ENCODE assay signal across 22 cellular contexts in genomic region chr12:124328116-124328515, GRCh38. TPM values are rescaled to one million over a fixed set of nuclear protein-coding genes. Genes with fewer than 3 reads are reported as not detected.
DNase-seq lines count a peak whose midpoint lies in the region; ATAC-seq and TF ChIP-seq lines count a peak whose summit lies in the region.
"Had no signal": no experiment of that assay in that cellular context is flagged by ENCODE, and none has a peak within 500 bp of the region (broad histone marks: within the 10 kb centered on the region; RNA-seq: fewer than 3 reads in every experiment).

No MANE protein-coding gene starts in this region.

- no peak overlapping the region for H3K9ac ChIP-seq in H9 (ENCODE audit: extremely low read depth, insufficient read length, low read length)
- H3K9ac ChIP-seq in skeletal muscle tissue (ENCODE audit: low read depth in 1 of 3, low read length in 3 of 3) = peak overlapping the region; percentile 54 to 86 (median 62)

- intact Hi-C loops in right cardiac atrium (cut with DNase I) = loop anchor here in 1 of 4 donors (10.0 kb wide), 1 partner anchor 437 kb away; no protein-coding TSS in a partner anchor

- no peak overlapping the region for H3T11ph ChIP-seq in H9 (ENCODE audit: low read length)

- no peaks in the 10 kb centered on the region for H3K79me1 ChIP-seq in H9 (ENCODE audit: insufficient read depth, low read depth, low read length, poor library complexity, severe bottlenecking)

- peak overlapping the region; percentile 57 for H3K4me3 ChIP-seq in coronary artery
- H3K4me3 ChIP-seq in right cardiac atrium (ENCODE audit: low read length) = no peak overlapping the region
- H3K4me3 ChIP-seq in skeletal muscle tissue (ENCODE audit: low read length in 3 of 3) = peak overlapping the region; percentile 22 to 36 (median 23)
- H3K4me3 ChIP-seq: ovary, skin epidermis, suprapubic skin had no signal

- no peak overlapping the region for H4K8ac ChIP-seq in H9 (replicated peaks; ENCODE audit: insufficient read length, low read depth, low read length)

- H2BK12ac ChIP-seq in H9 (ENCODE audit: insufficient read length, low read depth, low read length) = no peak overlapping the region

- H3K27ac Mint-ChIP-seq in H9 = peak overlapping the region in 2 of 3 experiments; percentile 34 to 60; a peak in 3 of 7 replicates
- H3K27ac Mint-ChIP-seq: activated CD4-positive, alpha-beta memory T cell treated with anti-CD3 and anti-CD28 coated beads for 36 hours had no signal

- H3K27me3 ChIP-seq in H9 (ENCODE audit: insufficient read depth, low read length) (no peaks in the 10 kb centered on the region), right cardiac atrium (ENCODE audit: control insufficient read depth, insufficient read depth) (no peaks in the 10 kb centered on the region), skeletal muscle tissue (ENCODE audit: control insufficient read depth in 3 of 3, insufficient read depth in 3 of 3, low read length in 3 of 3) (no peaks in the 10 kb centered on the region)
- H3K27me3 ChIP-seq: ovary, suprapubic skin had no signal

- H3K79me2 ChIP-seq in H9 (ENCODE audit: insufficient read depth, low read length) = no peaks in the 10 kb centered on the region

- no peak overlapping the region for H2BK5ac ChIP-seq in H9 (ENCODE audit: insufficient read length, low read length)

- no peak overlapping the region for H3K56ac ChIP-seq in H9 (ENCODE audit: insufficient read length, low read depth, low read length)

- no peak overlapping the region for H2AFZ ChIP-seq in H9 (ENCODE audit: low read length)

- H3K9me3 ChIP-seq in H9 (ENCODE audit: control insufficient read depth, low read depth, low read length) (peaks cover 17% of the 10 kb centered on the region), right cardiac atrium (ENCODE audit: control insufficient read depth, low read length) (peaks cover 2% of the 10 kb centered on the region), skeletal muscle tissue (ENCODE audit: control insufficient read depth in 3 of 3, low read length in 3 of 3) (peaks cover 8 to 15% (median 8%) of the 10 kb centered on the region in 3 donors)

- peaks cover 65 to 70% (median 68%) of the 10 kb centered on the region in 3 donors for H3K36me3 ChIP-seq in skeletal muscle tissue (ENCODE audit: control insufficient read depth in 3 of 3, insufficient read depth in 3 of 3, low read length in 3 of 3)
- H3K36me3 ChIP-seq: ovary had no signal

- no peak overlapping the region for H3K4ac ChIP-seq in H9 (ENCODE audit: low read depth, low read length)

- H2BK15ac ChIP-seq in H9 (ENCODE audit: low read depth, low read length) = no peak overlapping the region

- H3K14ac ChIP-seq in H9 (ENCODE audit: insufficient read depth, low read length) = no peak overlapping the region; the same call in 1 of the 2 replicates

- no peak overlapping the region for H3K27ac ChIP-seq in H9 (ENCODE audit: insufficient read length, low read depth, low read length)
- H3K27ac ChIP-seq in coronary artery = peak overlapping the region; percentile 75 to 78
- peak overlapping the region; percentile 84 for H3K27ac ChIP-seq in right cardiac atrium (ENCODE audit: low read length)
- peak overlapping the region; percentile 90 for H3K27ac ChIP-seq in skeletal muscle tissue (ENCODE audit: low read depth, low read length)
- H3K27ac ChIP-seq: skin epidermis, suprapubic skin, VCaP had no signal

- no peak overlapping the region for H2BK120ac ChIP-seq in H9 (ENCODE audit: low read depth, low read length, poor library complexity, severe bottlenecking)

- ATAC-seq in right cardiac atrium = peak; percentile 66 to 72
- ATAC-seq in HG02885 (IDR thresholded peaks at IDR 0.05; ENCODE audit: poor library complexity, unreplicated experiment) = no peak
- ATAC-seq in HG03520 (IDR thresholded peaks at IDR 0.05; ENCODE audit: unreplicated experiment) = no peak
- ATAC-seq: activated naive CD4-positive, alpha-beta T cell treated with anti-CD3 and anti-CD28 coated beads, Interleukin-2, amount 50 U/mL, for 72 hours had no signal

- no peak overlapping the region for H3K4me3 Mint-ChIP-seq in H9
- H3K4me3 Mint-ChIP-seq: activated CD4-positive, alpha-beta memory T cell treated with anti-CD3 and anti-CD28 coated beads for 36 hours; CD14-positive monocyte had no signal

- H3K4me2 ChIP-seq in H9 (ENCODE audit: insufficient read depth, insufficient read length, low read length) = no peak overlapping the region

- peaks cover 15 to 19% of the 10 kb centered on the region in 2 experiments for H3K9me3 Mint-ChIP-seq in H9

- H3K36me3 Mint-ChIP-seq in H9 (ENCODE audit: insufficient read depth in 1 of 3, low read depth in 3 of 3) = peaks cover 30 to 72% (median 57%) of the 10 kb centered on the region in 3 experiments

- no peaks in the 10 kb centered on the region for H3K23me2 ChIP-seq in H9 (ENCODE audit: insufficient read length, low read depth, low read length, poor library complexity, severe bottlenecking)

- no peak overlapping the region for H3K18ac ChIP-seq in H9 (ENCODE audit: insufficient read length, low read depth, low read length)

- peaks cover 5 to 17% of the 10 kb centered on the region in 2 experiments; a peak in 2 of 4 replicates for H3K4me1 Mint-ChIP-seq in H9
- H3K4me1 Mint-ChIP-seq: CD14-positive monocyte had no signal

- WGBS in H9 (ENCODE audit: extremely low coverage, insufficient read length, low lambda C conversion rate) = no CpG with 5 or more reads among the region's 13 CpGs
- WGBS in right cardiac atrium = 51% methylated on average over 13 of the region's 13 CpGs

- H3K4me1 ChIP-seq in H9 (ENCODE audit: insufficient read depth, low read length) = no peaks in the 10 kb centered on the region
- peaks cover 3% of the 10 kb centered on the region for H3K4me1 ChIP-seq in right cardiac atrium (ENCODE audit: control insufficient read depth, insufficient read depth, low read length)
- H3K4me1 ChIP-seq in skeletal muscle tissue (ENCODE audit: control insufficient read depth in 3 of 3, insufficient read depth in 3 of 3, low read length in 3 of 3) = peaks cover 19 to 26% (median 25%) of the 10 kb centered on the region in 3 donors
- H3K4me1 ChIP-seq: suprapubic skin had no signal

- H4K91ac ChIP-seq in H9 (ENCODE audit: insufficient read length, low read depth, low read length) = no peak overlapping the region

- no peak for DNase-seq in H9
- no peak for DNase-seq in coronary artery (ENCODE audit: low spot score)
- peak in 2 of 3 donors; percentile 81 to 86 for DNase-seq in right cardiac atrium
- no peak for DNase-seq in RKO (ENCODE audit: low spot score)
- no peak for DNase-seq in ecto neural progenitor cell (ENCODE audit: low spot score)
- DNase-seq: ACHN; activated CD4-positive, alpha-beta memory T cell treated with anti-CD3 and anti-CD28 coated beads for 36 hours; activated T-cell treated with anti-CD3 and anti-CD28 coated beads, Interleukin-2, amount 50 U/mL, for 1 hour; dermis blood vessel endothelial cell; NCI-H1694 treated with DMSO at 0.1 percent for 48 hours; ovary; stimulated activated CD4-positive, alpha-beta T cell treated with anti-CD3 and anti-CD28 coated beads, Interleukin-4, amount 100 ng/mL, for 1 hour had no signal

- no peak overlapping the region for H2BK20ac ChIP-seq in H9 (ENCODE audit: low read depth, low read length, poor library complexity, severe bottlenecking)

- no peak overlapping the region for H4K5ac ChIP-seq in H9 (ENCODE audit: insufficient read length, low read depth, low read length)

- TF ChIP-seq CTCF in H9 (conservative IDR thresholded peaks at IDR 0.05) (no peak), coronary artery (IDR thresholded peaks at IDR 0.05) (no peak)

- peaks cover 9% of the 10 kb centered on the region for H3K27me3 Mint-ChIP-seq in H9 (ENCODE audit: low read depth)
- H3K27me3 Mint-ChIP-seq: activated CD4-positive, alpha-beta memory T cell treated with anti-CD3 and anti-CD28 coated beads for 36 hours had no signal

- no peaks in the 10 kb centered on the region for H4K20me1 ChIP-seq in H9 (ENCODE audit: control insufficient read depth, insufficient read depth, insufficient read length)

- H2AK5ac ChIP-seq in H9 (ENCODE audit: insufficient read length, low read length) = no peak overlapping the region

- no peak overlapping the region for H3K23ac ChIP-seq in H9 (ENCODE audit: insufficient read length, low read depth, low read length)

RNA-seq across cellular contexts. Expression of gene RFLNA, which starts 33.2 kb away (rescaled TPM):
- total RNA-seq in H9 (2021) = 9.7 and 10.6 TPM in 2 replicates
- total RNA-seq in right cardiac atrium = under 1 TPM; 0.22 to 0.82 (median 0.50) TPM
- polyA plus RNA-seq in right cardiac atrium = 0.61 TPM
- 2.6 TPM for total RNA-seq in skeletal muscle tissue
- total RNA-seq: activated CD4-positive, alpha-beta memory T cell treated with anti-CD3 and anti-CD28 coated beads for 36 hours; NCI-H460; T-helper 1 cell treated with Interleukin-12 subunit alpha and Interleukin-12 subunit beta and Interleukin-4 antibody, amounts not matched to agents 30 ng/mL and 1 ng/mL, for 36 hours had no signal
- polyA plus RNA-seq: CD14-positive monocyte had no signal

Comparison
In these comparisons a context has a peak if more than half of its experiments do, and no peak if none do; other contexts are left out.
1. DNase-seq: peak in right cardiac atrium (2 of 3); none in H9 (single experiment), coronary artery (single experiment), RKO (single experiment) and ecto neural progenitor cell (single experiment).
2. ATAC-seq: peak in right cardiac atrium (2 of 2); none in HG02885 (single experiment) and HG03520 (single experiment).